Comparison of ENCODE assay signal across 9 cellular contexts in the genomic region with DNA sequence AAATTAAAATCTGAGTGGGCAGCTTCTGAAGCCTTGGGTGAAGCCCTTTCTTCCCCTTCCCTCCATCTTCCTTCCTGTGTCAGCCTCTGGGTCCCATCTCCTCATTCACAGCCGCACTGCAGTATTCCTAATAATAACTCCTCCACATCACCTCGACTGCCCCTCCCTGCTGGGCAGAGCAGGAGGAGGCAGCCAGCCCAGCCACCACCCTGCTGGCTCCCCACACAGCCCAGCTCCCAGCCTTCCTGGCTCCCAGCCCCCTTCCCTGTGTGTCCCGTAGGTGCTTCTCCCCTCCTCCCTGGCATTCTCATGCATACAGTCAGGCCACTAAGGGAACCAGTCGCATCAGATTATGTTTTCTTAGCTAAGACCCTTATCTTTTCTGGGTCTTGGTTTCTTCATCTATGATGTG. TPM values are rescaled to one million over a fixed set of nuclear protein-coding genes. Genes with fewer than 3 reads are reported as not detected.
A peak's percentile ranks its signal among the peaks of the same experiment; 100 is the strongest.
DNase-seq lines count a peak whose midpoint lies in the region; ATAC-seq and TF ChIP-seq lines count a peak whose summit lies in the region.
"Had no signal": no experiment of that assay in that cellular context is flagged by ENCODE, and none has a peak within 500 bp of the region (broad histone marks: within the 10 kb centered on the region; RNA-seq: fewer than 3 reads in every experiment).

No MANE protein-coding gene starts in this region.

- no peaks in the 10 kb centered on the region for H3K27me3 Mint-ChIP-seq in activated T-helper 2 cell treated with anti-CD3 and anti-CD28 coated beads, Interferon-gamma antibody, Interleukin-2, Interleukin-4, amounts not matched to agents 10 μg/mL and 5 μg/mL and 100 μg/mL, durations not matched to agents 14 hours and 24 hours and 36 hours (ENCODE audit: low read depth)

- TF ChIP-seq POLR2A in erythroblast (IDR thresholded peaks at IDR 0.05; ENCODE audit: low read length) = no peak

- H3K27ac Mint-ChIP-seq in activated T-helper 2 cell treated with anti-CD3 and anti-CD28 coated beads, Interferon-gamma antibody, Interleukin-2, Interleukin-4, amounts not matched to agents 10 μg/mL and 5 μg/mL and 100 μg/mL, durations not matched to agents 14 hours and 24 hours and 36 hours = peak overlapping the region; percentile 28
- H3K27ac Mint-ChIP-seq: activated T-helper 1 cell treated with anti-CD3 and anti-CD28 coated beads, Interleukin-12 subunit alpha, Interleukin-12 subunit beta, Interleukin-2, Interleukin-4 antibody, amounts not matched to agents 30 ng/mL and 10 ng/mL and 1 ng/mL, durations not matched to agents 14 hours and 24 hours and 36 hours had no signal

- H3K27me3 ChIP-seq in heart right ventricle = no peaks in the 10 kb centered on the region

- no peak overlapping the region for H3K4me3 Mint-ChIP-seq in activated T-helper 2 cell treated with anti-CD3 and anti-CD28 coated beads, Interferon-gamma antibody, Interleukin-2, Interleukin-4, amounts not matched to agents 10 μg/mL and 5 μg/mL and 100 μg/mL, durations not matched to agents 14 hours and 24 hours and 36 hours (ENCODE audit: low read depth)

- peak overlapping the region; percentile 78 to 98 (median 92) for H3K27ac ChIP-seq in heart right ventricle
- peak overlapping the region in 20 of 21 experiments; percentile 48 to 92 (median 82) for H3K27ac ChIP-seq in skin epidermis

- H3K36me3 Mint-ChIP-seq in activated T-helper 2 cell treated with anti-CD3 and anti-CD28 coated beads, Interferon-gamma antibody, Interleukin-2, Interleukin-4, amounts not matched to agents 10 μg/mL and 5 μg/mL and 100 μg/mL, durations not matched to agents 14 hours and 24 hours and 36 hours (ENCODE audit: low read depth) = peaks cover 56% of the 10 kb centered on the region

- peaks cover 40 to 91% (median 84%) of the 10 kb centered on the region in 9 donors for H3K4me1 ChIP-seq in heart right ventricle

- H3K36me3 ChIP-seq in heart right ventricle = peaks cover 0 to 49% (median 10%) of the 10 kb centered on the region in 9 donors

- H3K4me1 Mint-ChIP-seq in activated T-helper 2 cell treated with anti-CD3 and anti-CD28 coated beads, Interferon-gamma antibody, Interleukin-2, Interleukin-4, amounts not matched to agents 10 μg/mL and 5 μg/mL and 100 μg/mL, durations not matched to agents 14 hours and 24 hours and 36 hours (ENCODE audit: low read depth) = peaks cover 32% of the 10 kb centered on the region

- no peaks in the 10 kb centered on the region for H3K9me3 Mint-ChIP-seq in activated T-helper 2 cell treated with anti-CD3 and anti-CD28 coated beads, Interferon-gamma antibody, Interleukin-2, Interleukin-4, amounts not matched to agents 10 μg/mL and 5 μg/mL and 100 μg/mL, durations not matched to agents 14 hours and 24 hours and 36 hours
- H3K9me3 Mint-ChIP-seq: activated T-helper 1 cell treated with anti-CD3 and anti-CD28 coated beads, Interleukin-12 subunit alpha, Interleukin-12 subunit beta, Interleukin-2, Interleukin-4 antibody, amounts not matched to agents 30 ng/mL and 10 ng/mL and 1 ng/mL, durations not matched to agents 14 hours and 24 hours and 36 hours had no signal

- ATAC-seq in heart right ventricle (peak; percentile 17 to 72 (median 60)), GM18502 (IDR thresholded peaks at IDR 0.05; ENCODE audit: poor library complexity, unreplicated experiment) (no peak)

- H3K4me3 ChIP-seq in heart right ventricle (peak overlapping the region in 9 of 10 donors; percentile 5 to 97 (median 28)), skin epidermis (no peak overlapping the region)

- no peaks in the 10 kb centered on the region for H3K9me3 ChIP-seq in heart right ventricle

- peak; percentile 38 for DNase-seq in ELR (ENCODE audit: low read depth)
- DNase-seq in activated T-helper 2 cell treated with anti-CD3 and anti-CD28 coated beads, Interferon-gamma antibody, Interleukin-2, Interleukin-4, amounts not matched to agents 10 μg/mL and 5 μg/mL and 100 μg/mL, durations not matched to agents 14 hours and 24 hours and 36 hours (ENCODE audit: low spot score) = no peak
- DNase-seq in heart right ventricle = peak; percentile 76 to 77
- DNase-seq in NCI-H446 treated with DMSO at 0.1 percent for 48 hours (lab: John Stamatoyannopoulos, UW) = no peak
- no peak for DNase-seq in erythroblast (lab: John Stamatoyannopoulos, UW)
- no peak for DNase-seq in LoVo (ENCODE audit: low spot score)

- intact Hi-C loops in activated T-helper 2 cell treated with anti-CD3 and anti-CD28 coated beads, Interferon-gamma antibody, Interleukin-2, Interleukin-4, amounts not matched to agents 10 μg/mL and 5 μg/mL and 100 μg/mL, durations not matched to agents 14 hours and 24 hours and 36 hours (cut with micrococcal nuclease) = no loop called here
- intact Hi-C loops in heart right ventricle (cut with DNase I) = loop anchor here in 4 of 10 donors (2.0 kb wide), 2 partner anchors 13 to 17 kb away; a partner anchor contains a TSS

- 6 to 16% methylated on average over 4 of the region's 4 CpGs for WGBS in heart right ventricle, 2 donors

- TF ChIP-seq CTCF in heart right ventricle (IDR thresholded peaks at IDR 0.05) = no peak

RNA-seq across cellular contexts. Expression of a gene that starts 3.7 kb away (rescaled TPM):
- total RNA-seq in activated T-helper 2 cell treated with anti-CD3 and anti-CD28 coated beads, Interferon-gamma antibody, Interleukin-2, Interleukin-4, amounts not matched to agents 10 μg/mL and 5 μg/mL and 100 μg/mL, durations not matched to agents 14 hours and 24 hours and 36 hours = 15.5 and 16.6 TPM in 2 replicates
- 10 to 100 TPM; 10.5 to 21.6 (median 17.3) TPM for total RNA-seq in heart right ventricle
- 10 to 100 TPM; 14.3 to 30.5 TPM for polyA plus RNA-seq in heart right ventricle

RNA-seq across cellular contexts. Expression of a gene that starts 15.9 kb away (rescaled TPM):
- total RNA-seq in activated T-helper 2 cell treated with anti-CD3 and anti-CD28 coated beads, Interferon-gamma antibody, Interleukin-2, Interleukin-4, amounts not matched to agents 10 μg/mL and 5 μg/mL and 100 μg/mL, durations not matched to agents 14 hours and 24 hours and 36 hours = 146 and 157 TPM in 2 replicates
- total RNA-seq in heart right ventricle = 10 to 100 TPM; 11.1 to 29.2 (median 15.3) TPM
- polyA plus RNA-seq in heart right ventricle = 10 to 100 TPM; 18.5 to 31.1 TPM

RNA-seq across cellular contexts. Expression of a gene that starts 17.8 kb away (rescaled TPM):
- 4,713 and 4,805 TPM in 2 replicates for total RNA-seq in activated T-helper 2 cell treated with anti-CD3 and anti-CD28 coated beads, Interferon-gamma antibody, Interleukin-2, Interleukin-4, amounts not matched to agents 10 μg/mL and 5 μg/mL and 100 μg/mL, durations not matched to agents 14 hours and 24 hours and 36 hours
- 1,000 to 10,000 TPM; 4,081 to 7,888 (median 4,666) TPM for total RNA-seq in heart right ventricle
- 1,000 to 10,000 TPM; 5,840 to 6,426 TPM for polyA plus RNA-seq in heart right ventricle

RNA-seq across cellular contexts. Expression of a gene that starts 55.0 kb away (rescaled TPM):
- total RNA-seq in activated T-helper 2 cell treated with anti-CD3 and anti-CD28 coated beads, Interferon-gamma antibody, Interleukin-2, Interleukin-4, amounts not matched to agents 10 μg/mL and 5 μg/mL and 100 μg/mL, durations not matched to agents 14 hours and 24 hours and 36 hours = 343 and 351 TPM in 2 replicates
- 100 to 1,000 TPM; 125 to 201 (median 153) TPM for total RNA-seq in heart right ventricle
- 100 to 1,000 TPM; 129 to 265 TPM for polyA plus RNA-seq in heart right ventricle

RNA-seq across cellular contexts. Expression of a gene that starts 58.2 kb away (rescaled TPM):
- 114 and 120 TPM in 2 replicates for total RNA-seq in activated T-helper 2 cell treated with anti-CD3 and anti-CD28 coated beads, Interferon-gamma antibody, Interleukin-2, Interleukin-4, amounts not matched to agents 10 μg/mL and 5 μg/mL and 100 μg/mL, durations not matched to agents 14 hours and 24 hours and 36 hours
- 10 to 100 TPM in 8 of 10 donors, 1 to 10 TPM in 2; 8.4 to 18.8 (median 13.1) TPM for total RNA-seq in heart right ventricle
- polyA plus RNA-seq in heart right ventricle = 1 to 10 TPM; 5.4 to 5.8 TPM

Comparison
In these comparisons a context has a peak if more than half of its experiments do, and no peak if none do; other contexts are left out.
1. DNase-seq: peak in ELR (single experiment) and heart right ventricle (2 of 2); none in activated T-helper 2 cell treated with anti-CD3 and anti-CD28 coated beads, Interferon-gamma antibody, Interleukin-2, Interleukin-4, amounts not matched to agents 10 μg/mL and 5 μg/mL and 100 μg/mL, durations not matched to agents 14 hours and 24 hours and 36 hours (single experiment), NCI-H446 treated with DMSO at 0.1 percent for 48 hours (single experiment), erythroblast (0 of 2) and LoVo (single experiment).
2. H3K4me3 ChIP-seq: peak in heart right ventricle (9 of 10); none in skin epidermis (0 of 7).